Comparison of ENCODE assay signal across 1 cellular context in the genomic region with DNA sequence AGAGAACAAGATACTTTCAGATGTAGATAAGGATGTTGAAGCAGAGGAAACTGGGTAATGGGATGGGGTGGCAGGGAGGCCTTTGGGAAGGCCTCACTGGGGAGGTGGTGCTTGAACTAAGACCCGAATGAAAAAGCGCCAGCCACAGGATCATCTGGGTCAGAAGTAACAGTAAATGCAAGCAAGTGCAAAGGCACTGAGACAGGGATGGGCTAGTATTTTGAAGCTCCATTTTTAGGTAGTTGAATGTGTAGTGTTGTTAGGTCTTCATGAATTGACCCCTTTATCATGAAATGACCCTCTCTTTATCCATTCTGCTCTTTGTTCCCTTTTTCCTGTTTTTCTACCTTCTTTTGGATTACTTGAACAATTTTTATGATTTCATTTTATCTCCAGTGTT.
TF ChIP-seq lines count a peak whose summit lies in the region.

No MANE protein-coding gene starts in this region.

TF ChIP-seq in H1, 55 proteins besides CTCF, POLR2A, EP300 and RAD21:
- TF ChIP-seq CREB1 (IDR thresholded peaks at IDR 0.05) = no peak
- TF ChIP-seq POU5F1 (IDR thresholded peaks at IDR 0.05; ENCODE audit: low read depth, low read length) = no peak
- TF ChIP-seq SIN3A (conservative IDR thresholded peaks at IDR 0.05 in 1 of 2, IDR thresholded peaks at IDR 0.05 in 1 of 2; ENCODE audit: low read depth in 1 of 2, low read length in 2 of 2) = no peak
- no peak for TF ChIP-seq EGR1 (IDR thresholded peaks at IDR 0.05; ENCODE audit: borderline replicate concordance, low read depth, low read length)
- TF ChIP-seq, protein P1, sequence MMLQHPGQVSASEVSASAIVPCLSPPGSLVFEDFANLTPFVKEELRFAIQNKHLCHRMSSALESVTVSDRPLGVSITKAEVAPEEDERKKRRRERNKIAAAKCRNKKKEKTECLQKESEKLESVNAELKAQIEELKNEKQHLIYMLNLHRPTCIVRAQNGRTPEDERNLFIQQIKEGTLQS (IDR thresholded peaks at IDR 0.05; ENCODE audit: insufficient read depth, low read depth, low read length) = no peak
- no peak for TF ChIP-seq BCL11A (IDR thresholded peaks at IDR 0.05; ENCODE audit: low read depth in 2 of 2, low read length in 2 of 2)
- TF ChIP-seq RXRA (IDR thresholded peaks at IDR 0.05; ENCODE audit: insufficient read depth, low read depth, low read length) = no peak
- TF ChIP-seq GABPA (IDR thresholded peaks at IDR 0.05; ENCODE audit: borderline replicate concordance, insufficient read depth, low read length) = no peak
- TF ChIP-seq KDM5A (IDR thresholded peaks at IDR 0.05; ENCODE audit: low read length) = no peak
- TF ChIP-seq EZH2 (IDR thresholded peaks at IDR 0.05; ENCODE audit: low read depth, low read length, severe bottlenecking) = no peak
- TF ChIP-seq TAF7 (optimal IDR thresholded peaks at IDR 0.05; ENCODE audit: borderline replicate concordance, low read depth, low read length) = no peak
- TF ChIP-seq, protein P2, sequence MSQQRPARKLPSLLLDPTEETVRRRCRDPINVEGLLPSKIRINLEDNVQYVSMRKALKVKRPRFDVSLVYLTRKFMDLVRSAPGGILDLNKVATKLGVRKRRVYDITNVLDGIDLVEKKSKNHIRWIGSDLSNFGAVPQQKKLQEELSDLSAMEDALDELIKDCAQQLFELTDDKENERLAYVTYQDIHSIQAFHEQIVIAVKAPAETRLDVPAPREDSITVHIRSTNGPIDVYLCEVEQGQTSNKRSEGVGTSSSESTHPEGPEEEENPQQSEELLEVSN (IDR thresholded peaks at IDR 0.05) = no peak
